8 cellular contexts compared by ENCODE assay signal in genomic region chr7:122092964-122093797, GRCh38. TPM values are rescaled to one million over a fixed set of nuclear protein-coding genes. Genes with fewer than 3 reads are reported as not detected.
DNase-seq lines count a peak whose midpoint lies in the region; ATAC-seq, FAIRE-seq and TF ChIP-seq lines count a peak whose summit lies in the region.

No MANE protein-coding gene starts in this region.

- in situ Hi-C loops in ACHN (cut with HindIII; ENCODE audit: low pct_ligation_motif_present, low pct_unique_long_range_greater_than_20kb, low sequenced_read_pairs), result no loop called here
- in situ Hi-C loops in T47D (cut with HindIII; ENCODE audit: low pct_unique_long_range_greater_than_20kb, low sequenced_read_pairs), result no loop called here

- DNase-seq in ACHN (peak; percentile 83), NCI-H146 (lab: John Stamatoyannopoulos, UW) (peak; percentile 57), T-helper 9 cell (peak; percentile 11), T47D (ENCODE audit: low read depth in 1 of 2, low spot score in 1 of 2) (peak; percentile 11 to 77), kidney (peak; percentile 34)
- peak; percentile 16 for DNase-seq in stimulated activated CD4-positive, alpha-beta T cell treated with anti-CD3 and anti-CD28 coated beads, Interleukin-2, amount 100 ng/mL, for 4 hours (ENCODE audit: low read depth)

- H3K36me3 ChIP-seq in kidney (ENCODE audit: control insufficient read depth in 1 of 2, insufficient read depth in 2 of 2, low read length in 2 of 2), result peaks cover 22 to 26% of the 10 kb centered on the region in 2 donors

- TF ChIP-seq POLR2A in GM18505 (IDR thresholded peaks at IDR 0.05; ENCODE audit: borderline replicate concordance, extremely low read depth, insufficient read depth, insufficient read length), result no peak

- H3K9ac ChIP-seq in kidney (ENCODE audit: low read length in 2 of 2), result no peak overlapping the region

- H3K4me3 ChIP-seq in kidney (ENCODE audit: low read length in 2 of 2), result no peak overlapping the region

- intact Hi-C loops in kidney (cut with DNase I), result no loop called here

- peak; percentile 97 for ATAC-seq in GM18505 (IDR thresholded peaks at IDR 0.05; ENCODE audit: unreplicated experiment)
- peak; percentile 97 for ATAC-seq in HG02943 (IDR thresholded peaks at IDR 0.05; ENCODE audit: low read depth, unreplicated experiment)

- no peak overlapping the region for H3K27ac ChIP-seq in kidney (ENCODE audit: low read depth in 2 of 2, low read length in 2 of 2)

- TF ChIP-seq CTCF in kidney (IDR thresholded peaks at IDR 0.05; ENCODE audit: borderline replicate concordance, extremely low read depth, insufficient read depth), result peak; percentile 71

- no peaks in the 10 kb centered on the region for H3K9me3 ChIP-seq in kidney (ENCODE audit: control insufficient read depth in 1 of 2, low read length in 2 of 2)

- no peaks in the 10 kb centered on the region for H3K4me1 ChIP-seq in kidney (ENCODE audit: control insufficient read depth in 1 of 2, insufficient read depth in 1 of 2, low read depth in 1 of 2, low read length in 2 of 2)

- peak; percentile 87 for FAIRE-seq in kidney (lab: Jason Lieb, UNC)

RNA-seq across cellular contexts. Expression of gene AASS, which starts 50.9 kb away (rescaled TPM):
- total RNA-seq in kidney, result 24.2 TPM
- 4.9 TPM for polyA plus RNA-seq in kidney (ENCODE audit: insufficient read depth, low read depth, low replicate concordance)

Comparison
In these comparisons a context has a peak if more than half of its experiments do, and no peak if none do; other contexts are left out.
1. DNase-seq: peak in every context shown above with its lines; median percentile 83 in ACHN; 57 in NCI-H146; 44 in T47D; 34 in kidney; 16 in stimulated activated CD4-positive, alpha-beta T cell treated with anti-CD3 and anti-CD28 coated beads, Interleukin-2, amount 100 ng/mL, for 4 hours; 11 in T-helper 9 cell.